Comparison of ENCODE assay signal across 13 cellular contexts in genomic region chr1:198241553-198241952, GRCh38.
"Had no signal": no experiment of that assay in that cellular context is flagged by ENCODE, and none has a peak within 500 bp of the region (broad histone marks: within the 10 kb centered on the region; RNA-seq: fewer than 3 reads in every experiment).

No MANE protein-coding gene starts in this region.

- H3K4me3 Mint-ChIP-seq: activated naive CD4-positive, alpha-beta T cell treated with anti-CD3 and anti-CD28 coated beads, Interleukin-2, amount 10 ng/mL, durations not matched to agents 7 days and 5 days; dendritic cell treated with granulocyte-macrophage colony-stimulating factor and Interleukin-4, amounts not matched to agents 40 ng/mL and 50 ng/mL, for 4 days; memory B cell; neural progenitor cell; T-helper 1 cell treated with Interleukin-12 subunit alpha and Interleukin-12 subunit beta and Interleukin-4 antibody, amounts not matched to agents 30 μg/mL and 1 μg/mL, for 36 hours had no signal

- H3K27me3 Mint-ChIP-seq: activated naive CD4-positive, alpha-beta T cell treated with anti-CD3 and anti-CD28 coated beads, Interleukin-2, amount 10 ng/mL, durations not matched to agents 7 days and 5 days; dendritic cell treated with granulocyte-macrophage colony-stimulating factor and Interleukin-4, amounts not matched to agents 40 ng/mL and 50 ng/mL, for 4 days; memory B cell had no signal

- ATAC-seq: left ventricle myocardium superior, psoas muscle, upper lobe of right lung had no signal

- H3K9me3 Mint-ChIP-seq: activated naive CD4-positive, alpha-beta T cell treated with anti-CD3 and anti-CD28 coated beads, Interleukin-2, amount 10 ng/mL, durations not matched to agents 7 days and 5 days; dendritic cell treated with granulocyte-macrophage colony-stimulating factor and Interleukin-4, amounts not matched to agents 40 ng/mL and 50 ng/mL, for 4 days; memory B cell; neural progenitor cell; T-helper 1 cell treated with Interleukin-12 subunit alpha and Interleukin-12 subunit beta and Interleukin-4 antibody, amounts not matched to agents 30 μg/mL and 1 μg/mL, for 36 hours had no signal

- DNase-seq: activated CD4-positive, alpha-beta T cell treated with anti-CD3 and anti-CD28 coated beads, Interleukin-2, amount 50 U/mL, for 48 hours; activated naive CD4-positive, alpha-beta T cell treated with anti-CD3 and anti-CD28 coated beads, Interleukin-2, amount 10 ng/mL, durations not matched to agents 7 days and 5 days; adrenal gland; effector memory CD4-positive, alpha-beta T cell; left ventricle myocardium superior; psoas muscle; right cardiac atrium; stimulated activated CD4-positive, alpha-beta T cell treated with anti-CD3 and anti-CD28 coated beads, Interleukin-2, amount 100 ng/mL, for 24 hours; upper lobe of right lung had no signal

- H3K27ac Mint-ChIP-seq: activated naive CD4-positive, alpha-beta T cell treated with anti-CD3 and anti-CD28 coated beads, Interleukin-2, amount 10 ng/mL, durations not matched to agents 7 days and 5 days; dendritic cell treated with granulocyte-macrophage colony-stimulating factor and Interleukin-4, amounts not matched to agents 40 ng/mL and 50 ng/mL, for 4 days; memory B cell; neural progenitor cell; T-helper 1 cell treated with Interleukin-12 subunit alpha and Interleukin-12 subunit beta and Interleukin-4 antibody, amounts not matched to agents 30 μg/mL and 1 μg/mL, for 36 hours had no signal
